8 cellular contexts compared by ENCODE assay signal in the genomic region with DNA sequence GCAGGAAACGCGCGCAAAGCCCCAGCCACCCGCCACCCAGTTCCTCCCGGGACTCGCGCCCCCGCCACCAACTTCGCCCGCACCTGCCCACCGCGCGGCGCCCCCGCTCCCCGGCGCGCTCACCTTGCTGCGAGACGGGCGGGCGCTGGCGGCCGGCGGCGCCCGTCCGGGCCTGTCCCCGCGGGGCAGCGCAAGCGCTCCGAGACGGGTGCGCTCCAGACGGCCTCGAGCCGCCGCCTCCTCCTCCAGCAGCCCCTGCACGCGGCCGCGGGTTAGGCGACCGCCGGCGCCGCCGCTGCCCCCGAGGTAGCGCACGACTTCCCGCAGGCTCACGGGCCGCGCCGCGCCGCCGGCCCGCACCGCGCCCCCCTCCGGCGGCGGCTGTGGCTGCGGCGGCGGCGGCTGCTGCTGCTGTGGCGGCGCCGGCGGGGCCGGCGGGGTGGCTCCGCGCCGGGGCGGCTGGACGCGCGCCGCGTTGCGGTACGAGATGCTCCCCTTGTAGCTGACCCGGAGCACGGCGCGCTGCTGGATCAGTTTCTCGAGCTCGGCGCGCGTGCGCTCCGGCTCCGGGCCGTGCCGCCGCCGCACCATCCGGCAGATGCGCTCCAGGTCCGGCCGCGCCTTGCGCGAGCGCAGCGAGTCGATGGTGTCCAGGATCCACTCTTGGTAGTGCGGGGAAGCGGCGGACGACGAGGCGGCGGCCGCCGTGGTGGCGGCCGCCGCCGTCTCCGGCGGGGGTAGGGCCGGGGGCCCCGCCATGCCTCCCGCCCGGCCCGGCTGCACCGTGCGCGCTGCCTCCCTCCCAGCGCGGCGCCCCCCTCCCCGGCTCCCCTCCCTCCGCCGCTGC. TPM values are rescaled to one million over a fixed set of nuclear protein-coding genes. Genes with fewer than 3 reads are reported as not detected.
DNase-seq lines count a peak whose midpoint lies in the region; ATAC-seq, FAIRE-seq and TF ChIP-seq lines count a peak whose summit lies in the region.

No MANE protein-coding gene starts in this region.

- TF ChIP-seq POLR2A in endothelial cell of umbilical vein (IDR thresholded peaks at IDR 0.05; ENCODE audit: low read depth, low read length): no peak

- DNase-seq in AG04449 (ENCODE audit: low read depth, low spot score): no peak
- DNase-seq in GM18507 (ENCODE audit: extremely low spot score, insufficient read length, low read depth): no peak
- DNase-seq in MM.1S: peak; percentile 64
- peak; percentile 64 for DNase-seq in activated CD8-positive, alpha-beta T cell treated with anti-CD3 and anti-CD28 coated beads for 36 hours
- DNase-seq in endothelial cell of umbilical vein (ENCODE audit: low read depth, low spot score): peak; percentile 28
- peak; percentile 42 for DNase-seq in mucosa of gallbladder (ENCODE audit: low spot score)

- no peaks in the 10 kb centered on the region; the same call in 1 of the 2 replicates for H3F3A ChIP-seq in MM.1S (ENCODE audit: insufficient read depth, low read length)

- POLR2A ChIA-PET in AG04449 (lab: Yijun Ruan, JAX) (interaction anchor here (0.7 kb wide), 1 partner anchor 493 kb away, joined by 4 read pairs; no protein-coding TSS in a partner anchor), endothelial cell of umbilical vein (lab: Charles Lee) (interaction anchor here (1.2 kb wide), 1 partner anchor 8 kb away, joined by 4 read pairs; no protein-coding TSS in a partner anchor)
- POLR2A ChIA-PET in activated CD8-positive, alpha-beta T cell treated with anti-CD3 and anti-CD28 coated beads for 36 hours (lab: Charles Lee): interaction anchor here (0.9 to 2.5 kb wide), 3 partner anchors 13 to 24 kb away, joined by 3 to 9 read pairs (median 3); no protein-coding TSS in a partner anchor

- H3K36me3 ChIP-seq in MM.1S (replicated peaks; ENCODE audit: insufficient read depth, low read length): no peaks in the 10 kb centered on the region
- H3K36me3 ChIP-seq in endothelial cell of umbilical vein (ENCODE audit: control insufficient read depth in 2 of 2, extremely low read depth in 1 of 2, insufficient read depth in 2 of 2, low read length in 2 of 2): peaks cover 0 to 9% of the 10 kb centered on the region in 2 experiments
- H3K36me3 ChIP-seq in thymus (ENCODE audit: control insufficient read depth, insufficient read depth): peaks cover 25% of the 10 kb centered on the region

- H3K79me2 ChIP-seq in MM.1S (ENCODE audit: low read length) (no peaks in the 10 kb centered on the region), endothelial cell of umbilical vein (ENCODE audit: control insufficient read depth, insufficient read depth, low read length) (no peaks in the 10 kb centered on the region)

- peaks cover 16% of the 10 kb centered on the region for H3K4me1 Mint-ChIP-seq in activated CD8-positive, alpha-beta T cell treated with anti-CD3 and anti-CD28 coated beads for 36 hours (ENCODE audit: low read depth)

- H3K4me1 ChIP-seq in MM.1S (ENCODE audit: low read length) (peaks cover 3% of the 10 kb centered on the region; the same call in 1 of the 2 replicates), endothelial cell of umbilical vein (ENCODE audit: control insufficient read depth, extremely low read depth, insufficient read depth, low read length) (peaks cover 9% of the 10 kb centered on the region), thymus (ENCODE audit: control insufficient read depth, insufficient read depth, low read length) (peaks cover 7% of the 10 kb centered on the region)

- FAIRE-seq in GM18507 (lab: Jason Lieb, UNC): peak; percentile 56
- no peak for FAIRE-seq in endothelial cell of umbilical vein (lab: Jason Lieb, UNC)

- H3K9ac ChIP-seq in MM.1S (ENCODE audit: low read length) (no peak overlapping the region), endothelial cell of umbilical vein (replicated peaks; ENCODE audit: extremely low read depth, insufficient read depth, low read length) (no peak overlapping the region)

- no peak for ATAC-seq in activated CD8-positive, alpha-beta T cell treated with anti-CD3 and anti-CD28 coated beads for 36 hours
- no peak for ATAC-seq in GM21619 (IDR thresholded peaks at IDR 0.05; ENCODE audit: unreplicated experiment)

- H3K27ac Mint-ChIP-seq in activated CD8-positive, alpha-beta T cell treated with anti-CD3 and anti-CD28 coated beads for 36 hours: peak overlapping the region; percentile 75

- H3K9me3 ChIP-seq in MM.1S (replicated peaks; ENCODE audit: insufficient read depth, low read length) (no peaks in the 10 kb centered on the region), endothelial cell of umbilical vein (replicated peaks; ENCODE audit: control insufficient read depth, insufficient read depth, low read length) (peaks cover 3% of the 10 kb centered on the region), thymus (ENCODE audit: control insufficient read depth) (peaks cover 2% of the 10 kb centered on the region)

- H3K4me3 Mint-ChIP-seq in activated CD8-positive, alpha-beta T cell treated with anti-CD3 and anti-CD28 coated beads for 36 hours: peak overlapping the region; percentile 77

- peak overlapping the region; percentile 57; the same call in 1 of the 2 replicates for H3K4me2 ChIP-seq in MM.1S (ENCODE audit: low read depth, low read length)
- peak overlapping the region; percentile 37 for H3K4me2 ChIP-seq in endothelial cell of umbilical vein (ENCODE audit: insufficient read depth, low read length)

- dilution Hi-C loops in endothelial cell of umbilical vein (cut with MboI; ENCODE audit: extremely low pct_ligation_motif_present, low sequenced_read_pairs): no loop called here

- H3K27me3 Mint-ChIP-seq in activated CD8-positive, alpha-beta T cell treated with anti-CD3 and anti-CD28 coated beads for 36 hours: no peaks in the 10 kb centered on the region

- no peaks in the 10 kb centered on the region for H4K20me1 ChIP-seq in MM.1S (ENCODE audit: insufficient read depth, low read length)
- H4K20me1 ChIP-seq in endothelial cell of umbilical vein (replicated peaks; ENCODE audit: control insufficient read depth, extremely low read depth, insufficient read depth, low read length): no peaks in the 10 kb centered on the region

- no peaks in the 10 kb centered on the region for H3K27me3 ChIP-seq in MM.1S (replicated peaks; ENCODE audit: insufficient read depth, low read length)
- H3K27me3 ChIP-seq in endothelial cell of umbilical vein (ENCODE audit: control insufficient read depth in 2 of 2, insufficient read depth in 2 of 2, low read length in 2 of 2): no peaks in the 10 kb centered on the region
- no peaks in the 10 kb centered on the region for H3K27me3 ChIP-seq in thymus (ENCODE audit: control insufficient read depth, insufficient read depth)

- no peaks in the 10 kb centered on the region for H3K9me2 ChIP-seq in MM.1S (replicated peaks; ENCODE audit: insufficient read depth, low read length)

- TF ChIP-seq CTCF in AG04449 (IDR thresholded peaks at IDR 0.05; ENCODE audit: insufficient read depth, low read length, missing control alignments): no peak
- no peak for TF ChIP-seq CTCF in MM.1S (IDR thresholded peaks at IDR 0.05; ENCODE audit: low read length)
- no peak for TF ChIP-seq CTCF in activated CD8-positive, alpha-beta T cell treated with anti-CD3 and anti-CD28 coated beads for 36 hours (IDR thresholded peaks at IDR 0.05)
- TF ChIP-seq CTCF in endothelial cell of umbilical vein (IDR thresholded peaks at IDR 0.05; ENCODE audit: extremely low read depth in 1 of 2, insufficient read depth in 1 of 2, low read depth in 1 of 2, low read length in 2 of 2): no peak

- H2AFZ ChIP-seq in MM.1S (ENCODE audit: low read length): no peak overlapping the region
- peak overlapping the region; percentile 65 for H2AFZ ChIP-seq in endothelial cell of umbilical vein (ENCODE audit: low read depth, low read length)

- peaks cover 11% of the 10 kb centered on the region for H3K9me3 Mint-ChIP-seq in activated CD8-positive, alpha-beta T cell treated with anti-CD3 and anti-CD28 coated beads for 36 hours

- intact Hi-C loops in activated CD8-positive, alpha-beta T cell treated with anti-CD3 and anti-CD28 coated beads for 36 hours (cut with micrococcal nuclease): no loop called here
- intact Hi-C loops in endothelial cell of umbilical vein (cut with micrococcal nuclease): loop anchor here (2.0 kb wide), 1 partner anchor 27 kb away; the partner anchor contains the start of gene PRKACA

- under 1% methylated on average over 142 of the region's 142 CpGs for WGBS in thymus

- CTCF ChIA-PET in AG04449 (lab: Yijun Ruan, JAX) (interaction anchor here (0.5 to 2.7 kb wide), 7 partner anchors 8 to 391 kb away, joined by 3 to 20 read pairs (median 5); partner anchors contain the start of gene NANOS3), endothelial cell of umbilical vein (lab: Charles Lee) (interaction anchor here (0.6 to 1.0 kb wide), 6 partner anchors 8 to 47 kb away, joined by 3 to 7 read pairs (median 4); partner anchors contain the start of genes ASF1B, MISP3 and PRKACA)
- CTCF ChIA-PET in activated CD8-positive, alpha-beta T cell treated with anti-CD3 and anti-CD28 coated beads for 36 hours (lab: Charles Lee): interaction anchor here (0.6 to 4.3 kb wide), 4 partner anchors 17 to 228 kb away, joined by 3 to 16 read pairs (median 3); partner anchors contain the start of genes ASF1B and MISP3

- no peaks in the 10 kb centered on the region for H3K9me1 ChIP-seq in endothelial cell of umbilical vein (replicated peaks; ENCODE audit: control insufficient read depth, extremely low read depth, insufficient read depth, low read length)

- peaks cover 37% of the 10 kb centered on the region for H3K36me3 Mint-ChIP-seq in activated CD8-positive, alpha-beta T cell treated with anti-CD3 and anti-CD28 coated beads for 36 hours (ENCODE audit: low read depth)

- H3K27ac ChIP-seq in MM.1S (ENCODE audit: low read length) (no peak overlapping the region), endothelial cell of umbilical vein (ENCODE audit: insufficient read depth, low read depth, low read length) (no peak overlapping the region), thymus (ENCODE audit: low read depth) (peak overlapping the region; percentile 84)

- BruUV-seq in endothelial cell of umbilical vein (replicated peaks; lab: Mats Ljungman, UMichigan): no TSS peak

- peak overlapping the region; percentile 79 for H3K4me3 ChIP-seq in AG04449 (ENCODE audit: low read depth, low read length)
- peak overlapping the region; percentile 55; the same call in 1 of the 2 replicates for H3K4me3 ChIP-seq in MM.1S (ENCODE audit: low read length)
- H3K4me3 ChIP-seq in endothelial cell of umbilical vein (replicated peaks in 1 of 3; ENCODE audit: insufficient read depth in 1 of 3, low read depth in 1 of 3, low read length in 3 of 3): peak overlapping the region; percentile 41 to 52 (median 50)
- peak overlapping the region; percentile 89 for H3K4me3 ChIP-seq in thymus (ENCODE audit: low read length)

RNA-seq across cellular contexts. Expression of gene SAMD1, which starts 0.7 kb away (rescaled TPM):
- total RNA-seq in activated CD8-positive, alpha-beta T cell treated with anti-CD3 and anti-CD28 coated beads for 36 hours: 10 to 100 TPM; 62.1 to 66.9 TPM
- total RNA-seq in endothelial cell of umbilical vein: 35.2 and 35.9 TPM in 2 replicates
- polyA plus RNA-seq in endothelial cell of umbilical vein: 13.8 and 14.1 TPM in 2 replicates
- polyA plus RNA-seq in endothelial cell of umbilical vein (2011; cell fraction: cytosol; rRNA removed): 11.0 and 14.1 TPM in 2 replicates
- 21.4 and 22.8 TPM in 2 replicates for polyA plus RNA-seq in endothelial cell of umbilical vein (2011; cell fraction: nucleus; rRNA removed)
- 18.1 and 27.6 TPM in 2 replicates for polyA plus RNA-seq in endothelial cell of umbilical vein (2012)
- polyA minus RNA-seq in endothelial cell of umbilical vein: 6.2 and 7.8 TPM in 2 replicates
- polyA minus RNA-seq in endothelial cell of umbilical vein (2011; cell fraction: cytosol; rRNA and poly(A)+ RNA removed): 39.2 TPM
- 1.5 and 4.2 TPM in 2 replicates for polyA minus RNA-seq in endothelial cell of umbilical vein (2011; cell fraction: nucleus; rRNA and poly(A)+ RNA removed)
- total RNA-seq in mucosa of gallbladder: 56.5 TPM
- polyA plus RNA-seq in thymus: 43.6 TPM

RNA-seq across cellular contexts. Expression of gene C19orf67, which starts 4.3 kb away (rescaled TPM):
- not detected for total RNA-seq in activated CD8-positive, alpha-beta T cell treated with anti-CD3 and anti-CD28 coated beads for 36 hours
- total RNA-seq in endothelial cell of umbilical vein: 0.55 TPM in 1 of 2 replicates, not detected in the other
- polyA plus RNA-seq in endothelial cell of umbilical vein: not detected in 2 replicates
- polyA plus RNA-seq in endothelial cell of umbilical vein (2011; cell fraction: cytosol; rRNA removed): not detected in 2 replicates
- not detected in 2 replicates for polyA plus RNA-seq in endothelial cell of umbilical vein (2011; cell fraction: nucleus; rRNA removed)
- not detected in 2 replicates for polyA plus RNA-seq in endothelial cell of umbilical vein (2012)
- 0.40 TPM in 1 of 2 replicates, not detected in the other for polyA minus RNA-seq in endothelial cell of umbilical vein
- polyA minus RNA-seq in endothelial cell of umbilical vein (2011; cell fraction: cytosol; rRNA and poly(A)+ RNA removed): not detected
- not detected in 2 replicates for polyA minus RNA-seq in endothelial cell of umbilical vein (2011; cell fraction: nucleus; rRNA and poly(A)+ RNA removed)
- total RNA-seq in mucosa of gallbladder: not detected
- 0.18 TPM for polyA plus RNA-seq in thymus

RNA-seq across cellular contexts. Expression of gene MISP3, which starts 17.3 kb away (rescaled TPM):
- 1 to 10 TPM; 1.4 to 1.5 TPM for total RNA-seq in activated CD8-positive, alpha-beta T cell treated with anti-CD3 and anti-CD28 coated beads for 36 hours
- 0.31 TPM in 1 of 2 replicates, not detected in the other for total RNA-seq in endothelial cell of umbilical vein
- polyA plus RNA-seq in endothelial cell of umbilical vein: 0.25 and 0.26 TPM in 2 replicates
- 0.13 and 0.41 TPM in 2 replicates for polyA plus RNA-seq in endothelial cell of umbilical vein (2011; cell fraction: cytosol; rRNA removed)
- polyA plus RNA-seq in endothelial cell of umbilical vein (2011; cell fraction: nucleus; rRNA removed): 0.13 and 0.14 TPM in 2 replicates
- polyA plus RNA-seq in endothelial cell of umbilical vein (2012): 0.39 and 0.68 TPM in 2 replicates
- 0.11 and 0.19 TPM in 2 replicates for polyA minus RNA-seq in endothelial cell of umbilical vein
- polyA minus RNA-seq in endothelial cell of umbilical vein (2011; cell fraction: cytosol; rRNA and poly(A)+ RNA removed): not detected
- not detected in 2 replicates for polyA minus RNA-seq in endothelial cell of umbilical vein (2011; cell fraction: nucleus; rRNA and poly(A)+ RNA removed)
- 21.6 TPM for total RNA-seq in mucosa of gallbladder
- 2.9 TPM for polyA plus RNA-seq in thymus

RNA-seq across cellular contexts. Expression of gene PRKACA, which starts 27.7 kb away (rescaled TPM):
- 10 to 100 TPM; 61.0 to 61.5 TPM for total RNA-seq in activated CD8-positive, alpha-beta T cell treated with anti-CD3 and anti-CD28 coated beads for 36 hours
- total RNA-seq in endothelial cell of umbilical vein (97.5 and 110 TPM in 2 replicates), mucosa of gallbladder (98.7 TPM)
- polyA plus RNA-seq in endothelial cell of umbilical vein (29.9 and 44.2 TPM in 2 replicates), thymus (36.8 TPM)
- polyA plus RNA-seq in endothelial cell of umbilical vein (2011; cell fraction: cytosol; rRNA removed): 59.3 and 67.5 TPM in 2 replicates
- polyA plus RNA-seq in endothelial cell of umbilical vein (2011; cell fraction: nucleus; rRNA removed): 33.2 and 33.7 TPM in 2 replicates
- polyA plus RNA-seq in endothelial cell of umbilical vein (2012): 83.5 and 89.6 TPM in 2 replicates
- polyA minus RNA-seq in endothelial cell of umbilical vein: 48.3 and 48.5 TPM in 2 replicates
- polyA minus RNA-seq in endothelial cell of umbilical vein (2011; cell fraction: cytosol; rRNA and poly(A)+ RNA removed): 25.4 TPM
- polyA minus RNA-seq in endothelial cell of umbilical vein (2011; cell fraction: nucleus; rRNA and poly(A)+ RNA removed): 16.0 and 18.2 TPM in 2 replicates

RNA-seq across cellular contexts. Expression of gene PALM3, which starts 28.0 kb away (rescaled TPM):
- not detected for total RNA-seq in activated CD8-positive, alpha-beta T cell treated with anti-CD3 and anti-CD28 coated beads for 36 hours
- 0.31 TPM in 1 of 2 replicates, not detected in the other for total RNA-seq in endothelial cell of umbilical vein
- 0.08 TPM in 2 replicates for polyA plus RNA-seq in endothelial cell of umbilical vein
- 0.03 and 0.06 TPM in 2 replicates for polyA plus RNA-seq in endothelial cell of umbilical vein (2011; cell fraction: cytosol; rRNA removed)
- polyA plus RNA-seq in endothelial cell of umbilical vein (2011; cell fraction: nucleus; rRNA removed): not detected in 2 replicates
- 0.28 TPM in 1 of 2 replicates, not detected in the other for polyA plus RNA-seq in endothelial cell of umbilical vein (2012)
- polyA minus RNA-seq in endothelial cell of umbilical vein: not detected in 2 replicates
- not detected for polyA minus RNA-seq in endothelial cell of umbilical vein (2011; cell fraction: cytosol; rRNA and poly(A)+ RNA removed)
- polyA minus RNA-seq in endothelial cell of umbilical vein (2011; cell fraction: nucleus; rRNA and poly(A)+ RNA removed): not detected in 2 replicates
- total RNA-seq in mucosa of gallbladder: 42.8 TPM
- polyA plus RNA-seq in thymus: 0.18 TPM

Comparison
In these comparisons a context has a peak if more than half of its experiments do, and no peak if none do; other contexts are left out.
1. DNase-seq: peak in MM.1S (single experiment), activated CD8-positive, alpha-beta T cell treated with anti-CD3 and anti-CD28 coated beads for 36 hours (single experiment), endothelial cell of umbilical vein (single experiment) and mucosa of gallbladder (single experiment); none in AG04449 (single experiment) and GM18507 (single experiment).
2. Peak in every context shown above with its lines, with median percentiles within 50 percentile points of each other: H3K4me3 ChIP-seq.